In genomic region chr17:82696916-82697807, GRCh38 we compare ENCODE assay signal across 6 cellular contexts. TPM values are rescaled to one million over a fixed set of nuclear protein-coding genes. Genes with fewer than 3 reads are reported as not detected.
DNase-seq lines count a peak whose midpoint lies in the region; TF ChIP-seq lines count a peak whose summit lies in the region.

No MANE protein-coding gene starts in this region.

- TF ChIP-seq POLR2A in thyroid gland (IDR thresholded peaks at IDR 0.05), result no peak

- WGBS in thyroid gland, 2 donors, result 36 to 41% methylated on average over 29 to 36 of the region's 48 CpGs

- H3K4me3 ChIP-seq in iPS-11a (ENCODE audit: low read depth, low read length), result peak overlapping the region; percentile 41
- peak overlapping the region; percentile 39 to 80 (median 65) for H3K4me3 ChIP-seq in thyroid gland (replicated peaks in 1 of 3)

- no peak overlapping the region for H3K27ac ChIP-seq in thyroid gland

- H3K4me1 ChIP-seq in thyroid gland, result peaks cover 7 to 16% of the 10 kb centered on the region in 2 donors

- intact Hi-C loops in thyroid gland (cut with DNase I), result no loop called here

- DNase-seq in stimulated activated CD4-positive, alpha-beta T cell treated with anti-CD3 and anti-CD28 coated beads, Interleukin-12 subunit alpha, Interleukin-12 subunit beta, amount 100 ng/mL, for 4 hours, result peak; percentile 7
- DNase-seq in stimulated activated CD4-positive, alpha-beta T cell treated with anti-CD3 and anti-CD28 coated beads, Interleukin-1b, Interleukin-23, amount 100 ng/mL, for 48 hours, result no peak
- DNase-seq in thyroid gland (peak; percentile 9 to 26), dedifferentiated amniotic fluid mesenchymal stem cell (ENCODE audit: extremely low spot score) (no peak), H4 (ENCODE audit: low spot score) (no peak)

- no peaks in the 10 kb centered on the region for H3K9me3 ChIP-seq in thyroid gland

- H3K36me3 ChIP-seq in thyroid gland, result no peaks in the 10 kb centered on the region

- H3K27me3 ChIP-seq in thyroid gland, result no peaks in the 10 kb centered on the region

- no peak for TF ChIP-seq CTCF in thyroid gland (IDR thresholded peaks at IDR 0.05)

RNA-seq across cellular contexts. Expression of gene RAB40B, which starts 1.3 kb away (rescaled TPM):
- 10 to 100 TPM in 2 of 4 donors, 1 to 10 TPM in 2; 6.2 to 19.3 (median 11.3) TPM for total RNA-seq in thyroid gland
- total RNA-seq in H4 (2014; rRNA removed; shearing (Covaris generic)), result 6.3 and 6.8 TPM in 2 replicates

RNA-seq across cellular contexts. Expression of gene FN3KRP, which starts 19.3 kb away (rescaled TPM):
- 100 to 1,000 TPM in 1 of 4 donors, 10 to 100 TPM in 2, 1 to 10 TPM in 1; 9.3 to 122 (median 16.2) TPM for total RNA-seq in thyroid gland
- 22.5 and 23.1 TPM in 2 replicates for total RNA-seq in H4 (2014; rRNA removed; shearing (Covaris generic))

RNA-seq across cellular contexts. Expression of gene FN3K, which starts 38.3 kb away (rescaled TPM):
- total RNA-seq in thyroid gland, result 10 to 100 TPM in 3 of 4 donors, 1 to 10 TPM in 1; 7.2 to 13.3 (median 12.0) TPM
- total RNA-seq in H4 (2014; rRNA removed; shearing (Covaris generic)), result 0.16 TPM in 1 of 2 replicates, not detected in the other

RNA-seq across cellular contexts. Expression of gene WDR45B, which starts 48.9 kb away (rescaled TPM):
- 10 to 100 TPM; 79.3 to 95.9 (median 84.2) TPM for total RNA-seq in thyroid gland
- 68.2 and 75.6 TPM in 2 replicates for total RNA-seq in H4 (2014; rRNA removed; shearing (Covaris generic))

RNA-seq across cellular contexts. Expression of gene TBCD, which starts 54.7 kb away (rescaled TPM):
- total RNA-seq in thyroid gland, result 10 to 100 TPM; 72.6 to 85.9 (median 79.6) TPM
- 17.6 and 28.5 TPM in 2 replicates for total RNA-seq in H4 (2014; rRNA removed; shearing (Covaris generic))

Comparison
In these comparisons a context has a peak if more than half of its experiments do, and no peak if none do; other contexts are left out.
1. DNase-seq: peak in stimulated activated CD4-positive, alpha-beta T cell treated with anti-CD3 and anti-CD28 coated beads, Interleukin-12 subunit alpha, Interleukin-12 subunit beta, amount 100 ng/mL, for 4 hours (single experiment) and thyroid gland (2 of 2); none in stimulated activated CD4-positive, alpha-beta T cell treated with anti-CD3 and anti-CD28 coated beads, Interleukin-1b, Interleukin-23, amount 100 ng/mL, for 48 hours (single experiment), dedifferentiated amniotic fluid mesenchymal stem cell (single experiment) and H4 (single experiment).